Comparison of ENCODE assay signal across 16 cellular contexts in the genomic region with DNA sequence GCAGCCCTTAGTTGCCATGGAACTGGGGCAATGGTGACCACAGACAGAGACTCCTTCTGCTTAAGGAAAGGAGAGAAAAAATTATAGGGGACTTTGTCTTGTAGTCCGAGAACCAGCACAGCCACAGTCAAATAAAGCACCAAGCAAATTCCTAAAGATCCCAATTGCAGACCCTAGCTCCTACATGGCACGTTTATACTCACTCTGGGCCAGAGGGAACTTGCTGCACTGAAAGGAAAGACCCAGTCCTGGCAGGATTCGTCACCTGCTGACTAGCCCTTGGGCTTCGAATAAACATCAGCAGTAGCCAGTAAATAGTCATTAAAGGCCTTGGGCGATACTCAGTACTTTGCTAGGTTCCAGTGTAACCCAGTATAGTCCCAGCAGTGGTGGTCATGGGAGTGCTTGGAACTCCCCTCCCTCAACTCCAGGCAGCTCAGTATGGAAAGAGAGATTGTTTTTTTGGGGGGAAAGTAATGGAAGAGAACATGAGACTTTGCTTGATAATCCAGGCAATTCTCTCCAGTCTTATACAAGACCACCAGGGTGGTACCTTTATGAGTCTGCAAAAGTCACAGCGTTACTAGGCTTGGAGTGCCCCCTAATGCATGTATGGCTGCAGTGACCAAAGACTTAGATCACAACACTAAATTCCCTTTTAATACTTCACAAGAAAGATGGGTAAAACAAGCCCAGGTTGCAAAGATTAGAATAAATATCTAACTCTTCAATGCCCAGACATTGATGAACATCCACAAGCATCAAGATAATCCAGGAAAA.
A peak's percentile ranks its signal among the peaks of the same experiment; 100 is the strongest.
DNase-seq lines count a peak whose midpoint lies in the region; ATAC-seq, FAIRE-seq and TF ChIP-seq lines count a peak whose summit lies in the region.
"Had no signal": no experiment of that assay in that cellular context is flagged by ENCODE, and none has a peak within 500 bp of the region (broad histone marks: within the 10 kb centered on the region; RNA-seq: fewer than 3 reads in every experiment).

No MANE protein-coding gene starts in this region.

- no peak overlapping the region for H4K5ac ChIP-seq in H1 (ENCODE audit: insufficient read length, low read depth, low read length)

- no peak overlapping the region for H3K27ac Mint-ChIP-seq in nephron
- H3K27ac Mint-ChIP-seq: effector memory CD8-positive, alpha-beta T cell; stimulated activated naive CD8-positive, alpha-beta T cell treated with anti-CD3 and anti-CD28 coated beads, Interleukin-15, Interleukin-2, amounts not matched to agents 100 ng/mL and 50 ng/mL, for 24 hours had no signal

- no peak overlapping the region for H2AK5ac ChIP-seq in H1 (ENCODE audit: low read depth, low read length)

- peak; percentile 44 for TF ChIP-seq CTCF in D721Med (IDR thresholded peaks at IDR 0.05; ENCODE audit: insufficient read depth, missing control alignments)
- peak; percentile 40; the same call in 1 of the 2 replicates for TF ChIP-seq CTCF in LNCaP clone FGC (IDR thresholded peaks at IDR 0.05; ENCODE audit: control insufficient read depth, extremely low read depth, insufficient read depth)
- TF ChIP-seq CTCF in H1 (IDR thresholded peaks at IDR 0.05; ENCODE audit: control extremely low read depth in 1 of 3, insufficient read depth in 1 of 3, low read depth in 1 of 3, low read length in 3 of 3): peak in 2 of 3 experiments; percentile 69 to 89; a peak in 3 of 4 replicates
- TF ChIP-seq CTCF in nephron (IDR thresholded peaks at IDR 0.05; ENCODE audit: unreplicated experiment in 3 of 3): peak in 2 of 3 experiments; percentile 24 to 38

- H4K91ac ChIP-seq in H1 (replicated peaks; ENCODE audit: insufficient read length, low read length): no peak overlapping the region

- TF ChIP-seq POLR2A in H1 (IDR thresholded peaks at IDR 0.05; ENCODE audit: control extremely low read depth in 1 of 2, low read depth in 2 of 2, low read length in 2 of 2) (no peak), GM12891 (IDR thresholded peaks at IDR 0.05; ENCODE audit: low read depth, low read length) (no peak)

- H2BK5ac ChIP-seq in H1 (ENCODE audit: low read depth, low read length): 0 out of 2 replicates have a peak overlapping the region, but pooled peaks have one; percentile 35

- H3K36me3 ChIP-seq in H1 (ENCODE audit: control insufficient read depth in 2 of 4, insufficient read depth in 4 of 4, low read length in 3 of 4): no peaks in the 10 kb centered on the region

- no peak overlapping the region for H2BK15ac ChIP-seq in H1 (ENCODE audit: low read length)

- no peak for TF ChIP-seq EP300 in H1 (IDR thresholded peaks at IDR 0.05; ENCODE audit: borderline replicate concordance in 1 of 2, low read depth in 2 of 2, low read length in 2 of 2)

- H3K56ac ChIP-seq in H1 (replicated peaks; ENCODE audit: insufficient read length, low read depth, low read length): no peak overlapping the region

- no peak for ATAC-seq in GM21423 (IDR thresholded peaks at IDR 0.05; ENCODE audit: unreplicated experiment)
- ATAC-seq in GM21390 (IDR thresholded peaks at IDR 0.05; ENCODE audit: unreplicated experiment): no peak
- ATAC-seq: effector memory CD8-positive, alpha-beta T cell had no signal

- H3K79me2 ChIP-seq in H1 (ENCODE audit: control insufficient read depth in 1 of 2, insufficient read depth in 2 of 2, low read length in 2 of 2): no peaks in the 10 kb centered on the region

- no peak overlapping the region for H4K8ac ChIP-seq in H1 (ENCODE audit: extremely low read depth, insufficient read depth, low read length)

- no peak overlapping the region for H2BK20ac ChIP-seq in H1 (ENCODE audit: low read length)

- H3K4me3 Mint-ChIP-seq in nephron: no peak overlapping the region
- H3K4me3 Mint-ChIP-seq: effector memory CD8-positive, alpha-beta T cell; stimulated activated naive CD8-positive, alpha-beta T cell treated with anti-CD3 and anti-CD28 coated beads, Interleukin-15, Interleukin-2, amounts not matched to agents 100 ng/mL and 50 ng/mL, for 24 hours had no signal

- no peak overlapping the region for H3K27ac ChIP-seq in H1 (ENCODE audit: low read depth, low read length)
- H3K27ac ChIP-seq: HL-60 had no signal

- H4K20me1 ChIP-seq in H1 (replicated peaks in 1 of 2; ENCODE audit: control insufficient read depth in 1 of 2, insufficient read depth in 2 of 2, low read length in 2 of 2): no peaks in the 10 kb centered on the region

- peaks cover 0 to 4% of the 10 kb centered on the region in 2 experiments; a peak in 2 of 4 replicates for H3K9me3 ChIP-seq in H1 (ENCODE audit: insufficient read depth in 2 of 2, low read depth in 1 of 2, low read length in 1 of 2)

- H3K79me1 ChIP-seq in H1 (ENCODE audit: low read depth, low read length): no peaks in the 10 kb centered on the region

- no peaks in the 10 kb centered on the region for H3K4me1 Mint-ChIP-seq in nephron

- H3K23me2 ChIP-seq in H1 (ENCODE audit: low read depth, low read length): no peaks in the 10 kb centered on the region

- no peaks in the 10 kb centered on the region for H3K27me3 ChIP-seq in H1 (replicated peaks in 1 of 4; ENCODE audit: control insufficient read depth in 3 of 4, extremely low read depth in 1 of 4, insufficient read depth in 3 of 4, low read length in 3 of 4)

- DNase-seq in D721Med (ENCODE audit: insufficient read length, low spot score) (no peak), LNCaP clone FGC (ENCODE audit: low read depth) (no peak), H1 (ENCODE audit: low read depth in 1 of 2, low spot score in 2 of 2) (no peak), medulla oblongata (ENCODE audit: extremely low spot score) (no peak), GM12891 (ENCODE audit: insufficient read length, low spot score) (no peak)
- DNase-seq: activated T-cell treated with anti-CD3 and anti-CD28 coated beads, Interleukin-2, amount 50 U/mL, for 48 hours; anterior cingulate cortex; effector memory CD8-positive, alpha-beta T cell; hippocampal formation; NCI-H446 treated with DMSO at 0.1 percent for 48 hours; stimulated activated CD4-positive, alpha-beta T cell treated with anti-CD3 and anti-CD28 coated beads, Interleukin-4, amount 100 ng/mL, for 4 hours had no signal

- peaks cover 24% of the 10 kb centered on the region for H3K9me3 Mint-ChIP-seq in nephron

- no peak for FAIRE-seq in D721Med (lab: Jason Lieb, UNC)
- no peak for FAIRE-seq in H1 (lab: Jason Lieb, UNC)
- FAIRE-seq in GM12891 (lab: Jason Lieb, UNC): no peak

- no peak overlapping the region for H3K14ac ChIP-seq in H1 (ENCODE audit: insufficient read length)

- H3K4me1 ChIP-seq in H1 (replicated peaks in 1 of 4; ENCODE audit: control insufficient read depth in 3 of 4, insufficient read depth in 4 of 4, low read length in 3 of 4): no peaks in the 10 kb centered on the region

- no peak overlapping the region for H3K18ac ChIP-seq in H1 (ENCODE audit: extremely low read depth, low read length)

- CTCF ChIA-PET in H1 (lab: Charles Lee; ENCODE audit: partially characterized antibody): interaction anchor here (0.6 to 4.4 kb wide), 15 partner anchors 9 to 1753 kb away, joined by 3 to 38 read pairs (median 3); no protein-coding TSS in a partner anchor

- H2BK120ac ChIP-seq in H1 (replicated peaks; ENCODE audit: low read depth, low read length): no peak overlapping the region

- H2BK12ac ChIP-seq in H1 (ENCODE audit: low read depth, low read length): no peak overlapping the region

- H3K4me2 ChIP-seq in H1 (ENCODE audit: insufficient read depth in 1 of 2, low read depth in 2 of 2, low read length in 2 of 2): no peak overlapping the region

- no peaks in the 10 kb centered on the region for H3K36me3 Mint-ChIP-seq in nephron (ENCODE audit: low read depth)

- H3K9ac ChIP-seq in H1 (replicated peaks in 1 of 4; ENCODE audit: extremely low read depth in 1 of 4, low read depth in 3 of 4, low read length in 3 of 4): no peak overlapping the region

- TF ChIP-seq RAD21 in H1 (IDR thresholded peaks at IDR 0.05 in 1 of 2, conservative IDR thresholded peaks at IDR 0.05 in 1 of 2; ENCODE audit: low read depth in 2 of 2, low read length in 2 of 2): peak; percentile 92 to 95

- 0 out of 2 replicates have a peak overlapping the region, but pooled peaks have one; percentile 35 for H2AFZ ChIP-seq in H1 (ENCODE audit: low read length)

- H3K4ac ChIP-seq in H1 (replicated peaks; ENCODE audit: insufficient read length, low read depth, low read length): no peak overlapping the region

- H3K23ac ChIP-seq in H1 (ENCODE audit: insufficient read length): no peak overlapping the region

- POLR2A ChIA-PET in H1 (lab: Charles Lee; ENCODE audit: partially characterized antibody): no interaction called here

- no peak overlapping the region for H3K4me3 ChIP-seq in LNCaP clone FGC (ENCODE audit: low read depth, low read length)
- H3K4me3 ChIP-seq in H1 (ENCODE audit: extremely low read depth in 1 of 4, insufficient read depth in 2 of 4, low read depth in 3 of 4, low read length in 4 of 4): no peak overlapping the region

- no peaks in the 10 kb centered on the region for H3K27me3 Mint-ChIP-seq in nephron (ENCODE audit: low read depth)
- H3K27me3 Mint-ChIP-seq: effector memory CD8-positive, alpha-beta T cell; stimulated activated naive CD8-positive, alpha-beta T cell treated with anti-CD3 and anti-CD28 coated beads, Interleukin-15, Interleukin-2, amounts not matched to agents 100 ng/mL and 50 ng/mL, for 24 hours had no signal

- WGBS in H1 (ENCODE audit: extremely low coverage in 1 of 2, insufficient coverage in 1 of 2, insufficient read length in 1 of 2, insufficient replicate concordance in 2 of 2, low coverage in 1 of 2, low lambda C conversion rate in 2 of 2, missing lambda C conversion rate in 1 of 2), 2 experiments: 77% methylated on average over 6 of the region's 6 CpGs; no CpG with 5 or more reads in 1 of the 2 experiments

TF ChIP-seq in H1, 55 proteins besides CTCF, POLR2A, EP300 and RAD21 (continues in another document):
- TF ChIP-seq HDAC2 (IDR thresholded peaks at IDR 0.05; ENCODE audit: borderline replicate concordance in 1 of 2, low read depth in 2 of 2, low read length in 2 of 2) (no peak), EZH2 (IDR thresholded peaks at IDR 0.05; ENCODE audit: low read depth, low read length, severe bottlenecking) (no peak), TEAD4 (IDR thresholded peaks at IDR 0.05; ENCODE audit: low read depth, low read length) (no peak), POU5F1 (IDR thresholded peaks at IDR 0.05; ENCODE audit: low read depth, low read length) (no peak), BCL11A (IDR thresholded peaks at IDR 0.05; ENCODE audit: low read depth in 2 of 2, low read length in 2 of 2) (no peak)

TF ChIP-seq in GM12891, 5 proteins besides CTCF, POLR2A, EP300 and RAD21:
- TF ChIP-seq POU2F2 (IDR thresholded peaks at IDR 0.05; ENCODE audit: low read depth, low read length) (no peak), SPI1 (IDR thresholded peaks at IDR 0.05; ENCODE audit: low read depth, low read length) (no peak), PAX5 (IDR thresholded peaks at IDR 0.05; ENCODE audit: insufficient read depth, low read length, severe bottlenecking) (no peak), POLR2AphosphoS5 (IDR thresholded peaks at IDR 0.05; ENCODE audit: low read depth, low read length) (no peak), TAF1 (IDR thresholded peaks at IDR 0.05; ENCODE audit: low read depth, low read length) (no peak)
